10 cellular contexts compared by ENCODE assay signal in the genomic region with DNA sequence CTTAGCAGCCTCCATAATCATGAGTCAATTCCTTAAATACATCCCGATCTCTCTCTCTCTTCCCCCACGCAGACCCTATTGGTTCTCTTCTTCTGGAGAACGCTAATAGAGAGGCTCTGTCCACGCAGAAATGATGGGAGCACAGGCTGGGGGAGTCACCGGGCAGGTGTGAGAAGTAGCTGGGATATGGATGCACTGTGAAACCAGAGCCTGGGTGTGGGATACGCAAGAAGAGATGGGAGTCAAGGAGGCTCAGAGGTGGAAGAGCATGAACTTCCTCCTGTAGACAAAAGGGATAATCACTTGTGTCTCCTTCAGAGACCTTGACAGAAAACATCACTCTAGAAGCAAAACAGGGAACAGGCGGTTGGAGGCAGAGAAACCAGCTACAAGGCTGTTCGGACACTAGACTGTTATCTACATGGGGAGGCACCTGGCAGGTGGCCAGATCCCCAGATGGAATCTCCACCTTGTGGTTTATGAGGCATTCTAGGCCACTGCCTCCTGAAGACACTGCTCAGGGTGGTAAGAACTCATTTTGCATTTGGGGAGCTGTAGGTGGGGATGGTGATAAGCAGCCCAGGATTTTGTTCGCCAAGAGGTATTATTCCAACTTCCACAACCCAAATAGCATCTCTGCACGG. TPM values are rescaled to one million over a fixed set of nuclear protein-coding genes. Genes with fewer than 3 reads are reported as not detected.
DNase-seq lines count a peak whose midpoint lies in the region; ATAC-seq lines count a peak whose summit lies in the region.
"Had no signal": no experiment of that assay in that cellular context is flagged by ENCODE, and none has a peak within 500 bp of the region (broad histone marks: within the 10 kb centered on the region; RNA-seq: fewer than 3 reads in every experiment).

No MANE protein-coding gene starts in this region.

- POLR2A ChIA-PET in activated CD4-positive, alpha-beta memory T cell treated with anti-CD3 and anti-CD28 coated beads, Interleukin-2, amount 10 ng/mL, durations not matched to agents 7 days and 5 days (lab: Charles Lee): interaction anchor here (0.8 to 1.5 kb wide), 6 partner anchors 10 to 216 kb away, joined by 3 to 4 read pairs (median 3); partner anchors contain the start of gene SSH1

- H3K27ac Mint-ChIP-seq in activated CD4-positive, alpha-beta memory T cell treated with anti-CD3 and anti-CD28 coated beads, Interleukin-2, amount 10 ng/mL, durations not matched to agents 7 days and 5 days: no peak overlapping the region

- 0 out of 2 replicates have a peak overlapping the region, but pooled peaks have one; percentile 11 for H3K9ac ChIP-seq in BLaER1

- H3K27me3 ChIP-seq in BLaER1: no peaks in the 10 kb centered on the region
- H3K27me3 ChIP-seq: Peyer's patch had no signal

- H3K9me3 ChIP-seq in BLaER1: no peaks in the 10 kb centered on the region
- no peaks in the 10 kb centered on the region for H3K9me3 ChIP-seq in KOPT-K1 (ENCODE audit: insufficient read depth, low read length, poor library complexity, severe bottlenecking)
- H3K9me3 ChIP-seq: Peyer's patch had no signal

- peaks cover 100% of the 10 kb centered on the region for H3K4me1 ChIP-seq in BLaER1

- no peaks in the 10 kb centered on the region for H4K20me1 ChIP-seq in BLaER1

- ATAC-seq in HG03159 (IDR thresholded peaks at IDR 0.05; ENCODE audit: unreplicated experiment): no peak

- peak; percentile 82 for DNase-seq in amniotic epithelial cell (ENCODE audit: low read depth)
- peak; percentile 64 for DNase-seq in kidney tubule cell (ENCODE audit: low spot score)
- DNase-seq in ureter (ENCODE audit: low spot score): no peak
- no peak for DNase-seq in activated CD4-positive, alpha-beta memory T cell treated with anti-CD3 and anti-CD28 coated beads, Interleukin-2, amount 10 ng/mL, durations not matched to agents 7 days and 5 days
- DNase-seq in stimulated activated CD4-positive, alpha-beta T cell treated with anti-CD3 and anti-CD28 coated beads, Interleukin-15, amount 100 ng/mL, for 24 hours: no peak

- peaks cover 45% of the 10 kb centered on the region for H3K4me1 Mint-ChIP-seq in activated CD4-positive, alpha-beta memory T cell treated with anti-CD3 and anti-CD28 coated beads, Interleukin-2, amount 10 ng/mL, durations not matched to agents 7 days and 5 days

- H3K4me3 Mint-ChIP-seq in activated CD4-positive, alpha-beta memory T cell treated with anti-CD3 and anti-CD28 coated beads, Interleukin-2, amount 10 ng/mL, durations not matched to agents 7 days and 5 days: no peak overlapping the region

- peaks cover 21% of the 10 kb centered on the region for H3K36me3 Mint-ChIP-seq in activated CD4-positive, alpha-beta memory T cell treated with anti-CD3 and anti-CD28 coated beads, Interleukin-2, amount 10 ng/mL, durations not matched to agents 7 days and 5 days (ENCODE audit: low read depth)

- CTCF ChIA-PET in activated CD4-positive, alpha-beta memory T cell treated with anti-CD3 and anti-CD28 coated beads, Interleukin-2, amount 10 ng/mL, durations not matched to agents 7 days and 5 days (lab: Charles Lee): interaction anchor here (2.2 kb wide), 1 partner anchor 23 kb away, joined by 14 read pairs; no protein-coding TSS in a partner anchor

- H3K27ac ChIP-seq in BLaER1: peak overlapping the region; percentile 77
- peak overlapping the region; percentile 48 for H3K27ac ChIP-seq in KOPT-K1 (ENCODE audit: low read depth, low read length, poor library complexity, severe bottlenecking)

- peak overlapping the region; percentile 98 for H3K4me2 ChIP-seq in BLaER1

- H3K27me3 Mint-ChIP-seq in activated CD4-positive, alpha-beta memory T cell treated with anti-CD3 and anti-CD28 coated beads, Interleukin-2, amount 10 ng/mL, durations not matched to agents 7 days and 5 days: no peaks in the 10 kb centered on the region

- H3K36me3 ChIP-seq in BLaER1: peaks cover 10% of the 10 kb centered on the region; the same call in 1 of the 2 replicates
- H3K36me3 ChIP-seq in KOPT-K1 (ENCODE audit: insufficient read depth, low read length): no peaks in the 10 kb centered on the region

- peak overlapping the region; percentile 13; the same call in 1 of the 2 replicates for H3K4me3 ChIP-seq in BLaER1
- H3K4me3 ChIP-seq: lung, Peyer's patch had no signal

- H3K9me3 Mint-ChIP-seq in activated CD4-positive, alpha-beta memory T cell treated with anti-CD3 and anti-CD28 coated beads, Interleukin-2, amount 10 ng/mL, durations not matched to agents 7 days and 5 days: no peaks in the 10 kb centered on the region

RNA-seq across cellular contexts. Expression of gene SELPLG, which starts 7.2 kb away (rescaled TPM):
- 4.3 TPM for total RNA-seq in ureter
- total RNA-seq in activated CD4-positive, alpha-beta memory T cell treated with anti-CD3 and anti-CD28 coated beads, Interleukin-2, amount 10 ng/mL, durations not matched to agents 7 days and 5 days: 100 to 1,000 TPM; 289 to 301 TPM

RNA-seq across cellular contexts. Expression of gene TMEM119, which starts 43.0 kb away (rescaled TPM):
- total RNA-seq in ureter: 15.9 TPM
- total RNA-seq in activated CD4-positive, alpha-beta memory T cell treated with anti-CD3 and anti-CD28 coated beads, Interleukin-2, amount 10 ng/mL, durations not matched to agents 7 days and 5 days: 1 to 10 TPM in 1 of 2 experiments, under 1 TPM in 1; 0.80 to 1.0 TPM

Comparison
In these comparisons a context has a peak if more than half of its experiments do, and no peak if none do; other contexts are left out.
1. DNase-seq: peak in amniotic epithelial cell (single experiment) and kidney tubule cell (single experiment); none in ureter (single experiment), activated CD4-positive, alpha-beta memory T cell treated with anti-CD3 and anti-CD28 coated beads, Interleukin-2, amount 10 ng/mL, durations not matched to agents 7 days and 5 days (single experiment) and stimulated activated CD4-positive, alpha-beta T cell treated with anti-CD3 and anti-CD28 coated beads, Interleukin-15, amount 100 ng/mL, for 24 hours (single experiment).
2. RNA of gene SELPLG, which starts 7.2 kb away (total RNA-seq): 289 to 301 TPM in activated CD4-positive, alpha-beta memory T cell treated with anti-CD3 and anti-CD28 coated beads, Interleukin-2, amount 10 ng/mL, durations not matched to agents 7 days and 5 days; 4.3 TPM in ureter (single experiment); every median in the first group is over 10 times any median in the second.